In the genomic region with DNA sequence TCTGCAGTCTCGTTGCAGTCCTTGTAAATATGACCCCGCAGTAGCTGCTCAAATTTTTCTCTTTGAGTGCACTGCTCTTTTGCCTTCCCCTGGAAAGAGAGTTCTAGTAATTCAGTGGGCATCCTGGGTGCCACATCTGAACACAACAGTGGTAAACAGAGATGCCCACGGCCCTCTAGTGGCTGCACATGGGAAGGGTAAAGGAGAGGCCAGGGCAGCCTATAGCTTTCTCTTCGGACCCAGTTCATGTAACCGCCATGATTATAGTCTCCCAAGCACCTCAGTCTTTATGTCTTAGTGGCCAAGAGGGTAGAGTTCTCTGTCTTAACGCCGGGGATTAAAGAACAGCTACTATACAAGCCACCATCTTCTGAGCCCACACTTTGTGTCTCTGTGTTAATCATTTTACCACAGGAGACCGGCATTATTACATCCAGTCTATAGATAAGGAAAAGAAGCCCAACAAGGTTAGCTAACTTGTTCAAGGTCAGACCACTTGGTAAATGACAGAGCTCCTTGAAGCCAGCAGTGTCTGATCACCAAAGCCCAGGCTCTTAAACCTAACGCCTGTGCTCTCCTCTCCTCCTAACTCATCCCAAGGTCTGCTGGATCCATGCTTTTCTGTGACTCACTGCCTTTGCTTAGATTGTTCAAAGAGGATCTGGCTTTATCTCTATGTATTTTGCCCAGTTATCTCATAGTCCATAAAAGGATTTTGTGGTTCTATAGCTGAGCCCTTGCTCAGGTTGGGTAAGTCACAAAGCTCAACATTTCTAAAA, we compare ENCODE assay signal across 1 cellular context.
TF ChIP-seq lines count a peak whose summit lies in the region.

No MANE protein-coding gene starts in this region.

TF ChIP-seq in H1, 55 proteins besides CTCF, POLR2A, EP300 and RAD21:
- TF ChIP-seq CREB1 (IDR thresholded peaks at IDR 0.05): no peak
- peak; percentile 56; the same call in 1 of the 2 replicates for TF ChIP-seq YY1 (IDR thresholded peaks at IDR 0.05; ENCODE audit: low read depth, low read length)
- no peak for TF ChIP-seq KDM4A (IDR thresholded peaks at IDR 0.05; ENCODE audit: low read depth, low read length, severe bottlenecking)
